Comparison of ENCODE assay signal across 7 cellular contexts in genomic region chr1:192776206-192776605, GRCh38.
"Had no signal": no experiment of that assay in that cellular context is flagged by ENCODE, and none has a peak within 500 bp of the region (broad histone marks: within the 10 kb centered on the region; RNA-seq: fewer than 3 reads in every experiment).

No MANE protein-coding gene starts in this region.

- H3K9ac ChIP-seq: KMS-11 had no signal

- H3K4me3 ChIP-seq: K562 had no signal

- H3K4me2 ChIP-seq: KMS-11 had no signal

- DNase-seq: KBM-7, KG1 had no signal

- FAIRE-seq: HepG2, HTR-8/SVneo, K562 had no signal

- H3K27ac ChIP-seq: HL-60, KMS-11 had no signal
